In genomic region chr3:194062825-194063224, GRCh38 we compare ENCODE assay signal across 17 cellular contexts.
DNase-seq lines count a peak whose midpoint lies in the region; TF ChIP-seq lines count a peak whose summit lies in the region.
"Had no signal": no experiment of that assay in that cellular context is flagged by ENCODE, and none has a peak within 500 bp of the region (broad histone marks: within the 10 kb centered on the region; RNA-seq: fewer than 3 reads in every experiment).

No MANE protein-coding gene starts in this region.

- DNase-seq in NCI-H1694 (lab: John Stamatoyannopoulos, UW) (peak; percentile 8), NCI-H1694 treated with DMSO at 0.1 percent for 48 hours (lab: John Stamatoyannopoulos, UW) (no peak), NCI-H1105 treated with DMSO at 0.1 percent for 48 hours (lab: John Stamatoyannopoulos, UW) (peak; percentile 77), NCI-H446 (lab: John Stamatoyannopoulos, UW) (peak; percentile 13 to 23), retinal pigment epithelial cell (ENCODE audit: low read depth) (peak; percentile 61), iPS-NIHi7 (ENCODE audit: extremely low spot score) (no peak), OCI-M2 (lab: John Stamatoyannopoulos, UW; ENCODE audit: unreplicated experiment) (no peak)
- DNase-seq: 8988T; AML-193; CD4-positive, CD25-positive, alpha-beta regulatory T cell; DMS153; DMS79 treated with DMSO at 0.1 percent for 48 hours; EL; GOT3; HFFc6 had no signal

- no peak for TF ChIP-seq CTCF in retinal pigment epithelial cell (conservative IDR thresholded peaks at IDR 0.05; ENCODE audit: low read depth, low read length)

- no peak overlapping the region for H3K4me3 ChIP-seq in retinal pigment epithelial cell (ENCODE audit: low read length)
- H3K4me3 ChIP-seq: BLaER1 treated with 17β-estradiol and CSF1 and Interleukin-3, amounts not matched to agents 10 nM and 100 nM; HAP-1 had no signal

Comparison
In these comparisons a context has a peak if more than half of its experiments do, and no peak if none do; other contexts are left out.
1. DNase-seq: peak in NCI-H1694 (single experiment), NCI-H1105 treated with DMSO at 0.1 percent for 48 hours (single experiment), NCI-H446 (2 of 2) and retinal pigment epithelial cell (single experiment); none in NCI-H1694 treated with DMSO at 0.1 percent for 48 hours (single experiment), iPS-NIHi7 (single experiment) and OCI-M2 (single experiment).